ENCODE assay signal across 7 cellular contexts in genomic region chr19:45178262-45179062, GRCh38.
DNase-seq lines count a peak whose midpoint lies in the region; ATAC-seq and TF ChIP-seq lines count a peak whose summit lies in the region.

A gene with protein sequence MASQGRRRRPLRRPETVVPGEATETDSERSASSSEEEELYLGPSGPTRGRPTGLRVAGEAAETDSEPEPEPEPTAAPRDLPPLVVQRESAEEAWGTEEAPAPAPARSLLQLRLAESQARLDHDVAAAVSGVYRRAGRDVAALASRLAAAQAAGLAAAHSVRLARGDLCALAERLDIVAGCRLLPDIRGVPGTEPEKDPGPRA (plus strand): TSS chr19:45178784. CDS start chr19:45179297, 513 bp downstream.

- peak within 1 kb of the TSS; percentile 94 for H3K4me3 ChIP-seq in astrocyte of the spinal cord (ENCODE audit: low read depth, low read length)

- TF ChIP-seq CTCF in astrocyte of the spinal cord (IDR thresholded peaks at IDR 0.05; ENCODE audit: low read depth, low read length) = peak; percentile 28

- in situ Hi-C loops in astrocyte of the spinal cord (cut with HindIII; ENCODE audit: low sequenced_read_pairs) = no loop called here

- ATAC-seq in GM18508 (IDR thresholded peaks at IDR 0.05; ENCODE audit: insufficient read depth, unreplicated experiment) (peak; percentile 74), HG03025 (IDR thresholded peaks at IDR 0.05; ENCODE audit: low FRiP score, unreplicated experiment) (peak; percentile 78)

- DNase-seq in NCI-H2081 (lab: John Stamatoyannopoulos, UW) = peak; percentile 100
- DNase-seq in T1000 (lab: John Stamatoyannopoulos, UW) = peak; percentile 99
- DNase-seq in astrocyte of the spinal cord (ENCODE audit: low read depth, low spot score) = peak; percentile 100
- DNase-seq in hippocampal formation (lab: John Stamatoyannopoulos, UW) = peak; percentile 100
- peak; percentile 99 for DNase-seq in retina

Comparison
In these comparisons a context has a peak if more than half of its experiments do, and no peak if none do; other contexts are left out.
1. Peak in every context shown above with its lines: DNase-seq, ATAC-seq and H3K4me3 ChIP-seq.